Comparison of ENCODE assay signal across 10 cellular contexts in genomic region chr11:133947298-133947905, GRCh38. TPM values are rescaled to one million over a fixed set of nuclear protein-coding genes. Genes with fewer than 3 reads are reported as not detected.
A peak's percentile ranks its signal among the peaks of the same experiment; 100 is the strongest.
DNase-seq lines count a peak whose midpoint lies in the region; ATAC-seq, FAIRE-seq and TF ChIP-seq lines count a peak whose summit lies in the region.
"Had no signal": no experiment of that assay in that cellular context is flagged by ENCODE, and none has a peak within 500 bp of the region (broad histone marks: within the 10 kb centered on the region; RNA-seq: fewer than 3 reads in every experiment).

No MANE protein-coding gene starts in this region.

- no peaks in the 10 kb centered on the region for H3K9me3 ChIP-seq in K562 (replicated peaks; ENCODE audit: control insufficient read depth, insufficient read depth, low read depth, low read length)

- no peak for TF ChIP-seq CTCF in K562 (IDR thresholded peaks at IDR 0.05 in 2 of 3, conservative IDR thresholded peaks at IDR 0.05 in 1 of 3; ENCODE audit: insufficient read depth in 2 of 3, low read depth in 1 of 3, low read length in 3 of 3)

- H3K27ac Mint-ChIP-seq in T-helper 2 cell treated with Interferon-gamma antibody and Interleukin-4, amounts not matched to agents 5 μg/mL and 100 μg/mL, for 36 hours = peak overlapping the region; percentile 94
- H3K27ac Mint-ChIP-seq: dendritic cell treated with granulocyte-macrophage colony-stimulating factor and Interleukin-4, amounts not matched to agents 40 ng/mL and 50 ng/mL, for 4 days had no signal

- peaks cover 0 to 22% of the 10 kb centered on the region in 2 experiments; a peak in 3 of 5 replicates for H3K4me1 ChIP-seq in K562 (replicated peaks in 1 of 2; ENCODE audit: control insufficient read depth in 2 of 2, insufficient read depth in 2 of 2, low read length in 2 of 2)

- no peak overlapping the region for H3K4me2 ChIP-seq in K562 (ENCODE audit: insufficient read depth, low read length)

- intact Hi-C loops in K562 (cut with micrococcal nuclease) = no loop called here

- TF ChIP-seq RAD21 in K562 (CRISPR knock-in tag; conservative IDR thresholded peaks at IDR 0.05 in 1 of 2, IDR thresholded peaks at IDR 0.05 in 1 of 2) = no peak

- in situ Hi-C loops in KBM-7 (cut with MboI; ENCODE audit: low pct_unique_long_range_greater_than_20kb, low sequenced_read_pairs) (loop anchor here (25.0 kb wide), 1 partner anchor 190 kb away; no protein-coding TSS in a partner anchor), K562 (cut with MboI) (no loop called here)

- peaks cover 70% of the 10 kb centered on the region for H3K4me1 Mint-ChIP-seq in T-helper 2 cell treated with Interferon-gamma antibody and Interleukin-4, amounts not matched to agents 5 μg/mL and 100 μg/mL, for 36 hours (ENCODE audit: low read depth)

- no peak for FAIRE-seq in K562 (lab: Jason Lieb, UNC)
- FAIRE-seq: G401.6 had no signal

- no peak for TF ChIP-seq POLR2A in K562 (conservative IDR thresholded peaks at IDR 0.05)

- 2% methylated on average over 10 of the region's 13 CpGs for WGBS in K562 (ENCODE audit: insufficient coverage, low coverage, missing lambda C conversion rate)

- peaks cover 3% of the 10 kb centered on the region for H3K9me1 ChIP-seq in K562 (ENCODE audit: control insufficient read depth, insufficient read depth, low read length)

- BruUV-seq in K562 (replicated peaks; lab: Mats Ljungman, UMichigan) = no TSS peak

- H2AFZ ChIP-seq in K562 (ENCODE audit: low read depth, low read length) = no peak overlapping the region

- no peaks in the 10 kb centered on the region for H3K27me3 Mint-ChIP-seq in T-helper 2 cell treated with Interferon-gamma antibody and Interleukin-4, amounts not matched to agents 5 μg/mL and 100 μg/mL, for 36 hours (ENCODE audit: low read depth)

- H3K36me3 ChIP-seq in K562 (ENCODE audit: control insufficient read depth, insufficient read depth, low read length) = no peaks in the 10 kb centered on the region

- H3K9ac ChIP-seq in K562 (ENCODE audit: insufficient read depth in 1 of 2, low read depth in 2 of 2, low read length in 2 of 2) = no peak overlapping the region

- no peaks in the 10 kb centered on the region for H3K79me2 ChIP-seq in K562 (ENCODE audit: control insufficient read depth, insufficient read depth, low read length)

- H3K9me3 Mint-ChIP-seq in T-helper 2 cell treated with Interferon-gamma antibody and Interleukin-4, amounts not matched to agents 5 μg/mL and 100 μg/mL, for 36 hours = no peaks in the 10 kb centered on the region
- H3K9me3 Mint-ChIP-seq: dendritic cell treated with granulocyte-macrophage colony-stimulating factor and Interleukin-4, amounts not matched to agents 40 ng/mL and 50 ng/mL, for 4 days had no signal

- POLR2A ChIA-PET in K562 (lab: Yijun Ruan, JAX) = interaction anchor here (0.6 kb wide), 2 partner anchors 72 to 165 kb away, joined by 3 read pairs; no protein-coding TSS in a partner anchor

- H3K27me3 ChIP-seq in K562 (ENCODE audit: control insufficient read depth in 2 of 2, insufficient read depth in 2 of 2, low read length in 2 of 2) (peaks cover 1 to 55% of the 10 kb centered on the region in 2 experiments; a peak in 4 of 5 replicates), layer of hippocampus (ENCODE audit: control insufficient read depth, insufficient read depth, low read length) (peaks cover 7% of the 10 kb centered on the region)

- DNase-seq in activated gamma-delta T cell treated with Interleukin-2 at 50 U/mL for 16 hours (peak; percentile 53), activated gamma-delta T cell (lab: John Stamatoyannopoulos, UW) (no peak), KBM-7 (peak; percentile 64), K562 (ENCODE audit: extremely low read depth in 1 of 4, low spot score in 3 of 4) (peak in 3 of 4 experiments; percentile 10 to 33 (median 28))
- DNase-seq in T-helper 2 cell treated with Interferon-gamma antibody and Interleukin-4, amounts not matched to agents 5 μg/mL and 100 μg/mL, for 36 hours (ENCODE audit: low spot score) = peak; percentile 69
- DNase-seq in stimulated activated naive CD4-positive, alpha-beta T cell treated with Interleukin-2 at 50 U/mL for 16 hours (lab: John Stamatoyannopoulos, UW) = peak; percentile 45

- no peak for TF ChIP-seq EP300 in K562 (IDR thresholded peaks at IDR 0.05; ENCODE audit: low read length)

- H3K27ac ChIP-seq in K562 (ENCODE audit: extremely low read depth, low read depth, low read length) (no peak overlapping the region), layer of hippocampus (ENCODE audit: low read depth, low read length) (peak overlapping the region; percentile 18)

- peak; percentile 70 for ATAC-seq in K562
- no peak for ATAC-seq in HG03460 (IDR thresholded peaks at IDR 0.05; ENCODE audit: unreplicated experiment)

- H4K20me1 ChIP-seq in K562 (replicated peaks; ENCODE audit: control insufficient read depth, insufficient read depth, low read length) = peaks cover 12% of the 10 kb centered on the region; the same call in 1 of the 2 replicates

- peak overlapping the region; percentile 96 for H3K4me3 Mint-ChIP-seq in T-helper 2 cell treated with Interferon-gamma antibody and Interleukin-4, amounts not matched to agents 5 μg/mL and 100 μg/mL, for 36 hours
- H3K4me3 Mint-ChIP-seq: dendritic cell treated with granulocyte-macrophage colony-stimulating factor and Interleukin-4, amounts not matched to agents 40 ng/mL and 50 ng/mL, for 4 days had no signal

- CTCF ChIA-PET in K562 (lab: Yijun Ruan, JAX; ENCODE audit: low intra/inter-chr PET ratio) = no interaction called here

- H3K36me3 Mint-ChIP-seq in T-helper 2 cell treated with Interferon-gamma antibody and Interleukin-4, amounts not matched to agents 5 μg/mL and 100 μg/mL, for 36 hours (ENCODE audit: low read depth) = peaks cover 31% of the 10 kb centered on the region

- H3K4me3 ChIP-seq in K562 = no peak overlapping the region

TF ChIP-seq in K562, 482 proteins besides CTCF, POLR2A, EP300 and RAD21 (continues in another document):
- no peak for TF ChIP-seq ZNF436 (CRISPR knock-in tag; IDR thresholded peaks at IDR 0.05)
- peak; percentile 61; the same call in 1 of the 2 replicates for TF ChIP-seq MIER1 (IDR thresholded peaks at IDR 0.05; ENCODE audit: low read depth)
- TF ChIP-seq REST (CRISPR knock-in tag; IDR thresholded peaks at IDR 0.05; ENCODE audit: low read depth) = peak; percentile 81; the same call in 1 of the 2 replicates
- no peak for TF ChIP-seq ZNF655 (CRISPR knock-in tag; IDR thresholded peaks at IDR 0.05)

RNA-seq across cellular contexts. Expression of gene IGSF9B, which starts 9.4 kb away (rescaled TPM):
- total RNA-seq in K562 (2011; cell fraction: chromatin; rRNA removed; ENCODE audit: low replicate concordance) = 0.07 TPM in 1 of 2 replicates, not detected in the other
- not detected in 2 replicates for total RNA-seq in K562 (2011; cell fraction: nucleolus; rRNA removed)
- total RNA-seq in K562 (2011; cell fraction: nucleoplasm; rRNA removed) = not detected in 2 replicates
- total RNA-seq in K562 (2014; rRNA removed) (not detected in 2 replicates), K562 (2014; rRNA removed; fragmentation: Illumina TruSeq; extraction: Trizol) (not detected in 2 replicates), K562 (2015; rRNA removed; fragmentation: Illumina TruSeq; extraction: Trizol) (not detected in 2 replicates), K562 (2021) (0.04 and 0.09 TPM in 2 replicates)
- polyA plus RNA-seq in K562 (2011; rRNA removed) (not detected in 2 replicates), K562 (2014; fragmentation: Illumina TruSeq; extraction: Trizol) (not detected in 2 replicates), K562 (2014; fragmentation: Nextera tagmentation; extraction: Ambion mirVana) (not detected), K562 (2014; rRNA removed) (not detected in 2 replicates)
- not detected in 2 replicates for polyA plus RNA-seq in K562 (2011; cell fraction: cytosol; rRNA removed)
- 0.40 TPM in 1 of 2 replicates, not detected in the other for polyA plus RNA-seq in K562 (2011; cell fraction: nucleus; rRNA removed)
- polyA plus RNA-seq in K562 (2012) = 0.07 TPM in 1 of 2 replicates, not detected in the other
- polyA minus RNA-seq in K562 (2011; rRNA and poly(A)+ RNA removed) = not detected in 2 replicates
- not detected in 2 replicates for polyA minus RNA-seq in K562 (2011; cell fraction: cytosol; rRNA and poly(A)+ RNA removed)
- polyA minus RNA-seq in K562 (2011; cell fraction: nucleus; rRNA and poly(A)+ RNA removed) = 0.13 TPM in 1 of 2 replicates, not detected in the other
